ENCODE assay signal across 8 cellular contexts in the genomic region with DNA sequence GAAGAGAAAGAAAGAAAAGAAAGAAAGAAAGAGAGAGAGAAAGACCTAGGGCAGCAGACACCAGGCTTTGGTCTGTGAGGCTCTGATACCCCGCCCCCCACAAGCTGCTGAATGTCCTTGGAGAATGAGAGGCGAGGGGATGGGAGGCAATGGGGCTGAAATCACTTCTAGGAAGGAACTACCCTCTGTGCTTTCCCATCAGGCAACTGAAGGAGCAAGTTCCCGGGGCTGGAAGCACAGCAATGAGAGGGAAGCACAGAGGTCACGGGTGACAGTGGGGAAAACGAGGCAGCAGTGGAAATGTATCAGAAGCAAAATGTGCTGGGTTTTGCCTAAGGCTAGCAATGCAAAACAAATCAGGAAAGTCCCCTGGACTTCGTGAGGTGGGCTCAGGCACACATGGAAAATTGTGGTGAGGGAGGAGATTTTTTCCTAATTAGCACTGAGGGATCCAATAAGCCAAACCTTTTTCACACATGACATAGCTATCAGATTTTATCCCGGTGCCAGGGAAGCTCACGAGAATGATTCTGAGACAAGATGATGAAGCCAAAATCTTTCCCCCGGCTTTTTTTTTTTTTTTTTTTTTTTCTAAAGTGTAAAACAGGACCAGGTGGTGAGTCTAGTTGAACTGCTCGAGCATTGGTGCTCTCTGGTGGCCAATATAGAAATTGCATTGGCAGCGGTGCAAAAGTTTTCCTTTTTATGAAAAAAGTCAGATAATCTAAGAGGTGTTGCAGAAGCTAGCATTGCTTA. TPM values are rescaled to one million over a fixed set of nuclear protein-coding genes. Genes with fewer than 3 reads are reported as not detected.
DNase-seq lines count a peak whose midpoint lies in the region; ATAC-seq and TF ChIP-seq lines count a peak whose summit lies in the region.

No MANE protein-coding gene starts in this region.

- H3K36me3 Mint-ChIP-seq in activated naive CD4-positive, alpha-beta T cell treated with anti-CD3 and anti-CD28 coated beads, Interleukin-2, amount 10 ng/mL, durations not matched to agents 7 days and 5 days: no peaks in the 10 kb centered on the region
- peaks cover 14% of the 10 kb centered on the region for H3K36me3 Mint-ChIP-seq in glutamatergic neuron (ENCODE audit: unreplicated experiment)

- in situ Hi-C loops in SK-MEL-5 (cut with HindIII; ENCODE audit: low pct_unique_long_range_greater_than_20kb, low sequenced_read_pairs): no loop called here

- H3K27me3 Mint-ChIP-seq in activated naive CD4-positive, alpha-beta T cell treated with anti-CD3 and anti-CD28 coated beads, Interleukin-2, amount 10 ng/mL, durations not matched to agents 7 days and 5 days: peaks cover 54% of the 10 kb centered on the region
- peaks cover 2% of the 10 kb centered on the region for H3K27me3 Mint-ChIP-seq in glutamatergic neuron (ENCODE audit: unreplicated experiment)

- no peak overlapping the region for H3K27ac Mint-ChIP-seq in activated naive CD4-positive, alpha-beta T cell treated with anti-CD3 and anti-CD28 coated beads, Interleukin-2, amount 10 ng/mL, durations not matched to agents 7 days and 5 days
- peak overlapping the region; percentile 69 for H3K27ac Mint-ChIP-seq in glutamatergic neuron (ENCODE audit: unreplicated experiment)

- peaks cover 6% of the 10 kb centered on the region for H3K4me1 Mint-ChIP-seq in activated naive CD4-positive, alpha-beta T cell treated with anti-CD3 and anti-CD28 coated beads, Interleukin-2, amount 10 ng/mL, durations not matched to agents 7 days and 5 days
- H3K4me1 Mint-ChIP-seq in glutamatergic neuron (ENCODE audit: low read depth, unreplicated experiment): peaks cover 25% of the 10 kb centered on the region

- CTCF ChIA-PET in activated naive CD4-positive, alpha-beta T cell treated with anti-CD3 and anti-CD28 coated beads, Interleukin-2, amount 10 ng/mL, durations not matched to agents 7 days and 5 days (lab: Charles Lee): interaction anchor here (0.6 to 8.7 kb wide), 16 partner anchors 9 to 896 kb away, joined by 3 to 125 read pairs (median 3); no protein-coding TSS in a partner anchor

- no peak overlapping the region for H3K4me3 ChIP-seq in Jurkat, Clone E6-1 (ENCODE audit: low read length)

- ATAC-seq in GM21576 (IDR thresholded peaks at IDR 0.05; ENCODE audit: unreplicated experiment): no peak

- no peak overlapping the region for H3K4me3 Mint-ChIP-seq in activated naive CD4-positive, alpha-beta T cell treated with anti-CD3 and anti-CD28 coated beads, Interleukin-2, amount 10 ng/mL, durations not matched to agents 7 days and 5 days
- H3K4me3 Mint-ChIP-seq in glutamatergic neuron (ENCODE audit: unreplicated experiment): peak overlapping the region; percentile 56

- H3K9me3 Mint-ChIP-seq in activated naive CD4-positive, alpha-beta T cell treated with anti-CD3 and anti-CD28 coated beads, Interleukin-2, amount 10 ng/mL, durations not matched to agents 7 days and 5 days: peaks cover 8% of the 10 kb centered on the region
- peaks cover 10% of the 10 kb centered on the region for H3K9me3 Mint-ChIP-seq in glutamatergic neuron (ENCODE audit: unreplicated experiment)

- TF ChIP-seq CTCF in glutamatergic neuron (IDR thresholded peaks at IDR 0.05; ENCODE audit: partially characterized antibody, unreplicated experiment): peak; percentile 88

- DNase-seq in DMS53 (lab: John Stamatoyannopoulos, UW): peak; percentile 71
- peak; percentile 57 for DNase-seq in Jurkat, Clone E6-1 (ENCODE audit: low read depth, low spot score)
- DNase-seq in SK-MEL-5 (ENCODE audit: low read depth, low spot score): peak; percentile 82
- DNase-seq in activated naive CD4-positive, alpha-beta T cell treated with anti-CD3 and anti-CD28 coated beads, Interleukin-2, amount 10 ng/mL, durations not matched to agents 7 days and 5 days: peak; percentile 81
- DNase-seq in glutamatergic neuron: peak; percentile 70
- DNase-seq in pons (ENCODE audit: low spot score): peak; percentile 69
- peak; percentile 59 for DNase-seq in ureter (ENCODE audit: low spot score)

RNA-seq across cellular contexts. Expression of gene ARFGEF2, which starts 16.8 kb away (rescaled TPM):
- 9.0 TPM for polyA plus RNA-seq in Jurkat, Clone E6-1 (2012; ENCODE audit: insufficient read depth, insufficient read length)
- total RNA-seq in SK-MEL-5 (2014; rRNA removed; shearing (Covaris generic)): 95.5 and 104 TPM in 2 replicates
- 42.6 and 59.8 TPM in 2 replicates for polyA plus RNA-seq in SK-MEL-5 (2015; cell fraction: cytosol; rRNA removed)
- 73.7 and 81.5 TPM in 2 replicates for polyA plus RNA-seq in SK-MEL-5 (2015; cell fraction: nucleus; rRNA removed)
- total RNA-seq in glutamatergic neuron (ENCODE audit: unreplicated experiment) (30.2 TPM), ureter (52.1 TPM)
